In the genomic region with DNA sequence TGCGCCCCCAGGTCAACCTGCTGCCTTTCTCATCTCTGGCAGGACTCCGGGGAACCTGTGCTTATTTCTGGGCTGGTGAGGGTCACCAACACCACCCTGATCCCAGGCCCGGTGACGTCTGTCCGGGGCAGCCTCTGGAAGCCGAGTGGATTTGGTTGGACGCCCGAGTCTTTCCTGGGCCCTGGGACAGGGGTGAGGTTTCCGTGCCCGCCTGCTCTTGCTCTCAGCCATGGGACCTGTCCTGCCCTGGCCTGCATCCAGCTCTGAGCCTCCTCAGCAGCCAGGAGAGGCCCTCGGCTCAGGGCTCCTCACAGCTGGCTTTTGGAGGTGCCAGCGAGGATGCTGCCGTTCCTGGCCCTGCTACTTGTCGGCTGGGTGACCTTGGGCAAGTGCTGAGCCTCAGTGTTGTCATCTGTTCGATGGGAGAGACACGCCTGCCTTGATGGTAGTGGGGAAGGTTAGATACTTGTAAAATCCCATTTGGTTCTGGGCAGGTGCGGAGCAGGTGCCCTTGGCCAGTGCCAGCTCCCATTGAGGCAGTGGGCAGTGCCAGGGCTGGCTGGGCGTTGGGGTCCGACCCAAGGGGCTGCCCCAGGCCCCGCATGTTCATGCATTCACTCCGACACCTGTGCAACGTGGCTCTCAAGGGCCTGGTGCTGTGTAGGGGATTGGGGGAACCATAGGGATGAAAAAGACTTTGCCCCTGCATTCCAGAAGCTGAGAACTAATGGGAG, we compare ENCODE assay signal across 1 cellular context.
TF ChIP-seq lines count a peak whose summit lies in the region.

No MANE protein-coding gene starts in this region.

TF ChIP-seq in SK-N-SH, 30 proteins besides CTCF, POLR2A, EP300 and RAD21 (continued from another document):
- TF ChIP-seq POLR2AphosphoS5 (IDR thresholded peaks at IDR 0.05; ENCODE audit: low read depth, low read length), result no peak
- no peak for TF ChIP-seq GATA2 (CRISPR knock-in tag; IDR thresholded peaks at IDR 0.05)
- TF ChIP-seq FOXM1 (IDR thresholded peaks at IDR 0.05; ENCODE audit: low read depth), result no peak
TF ChIP-seq in SK-N-SH: peak in this region for 0.
